Comparison of ENCODE assay signal across 8 cellular contexts in the genomic region with DNA sequence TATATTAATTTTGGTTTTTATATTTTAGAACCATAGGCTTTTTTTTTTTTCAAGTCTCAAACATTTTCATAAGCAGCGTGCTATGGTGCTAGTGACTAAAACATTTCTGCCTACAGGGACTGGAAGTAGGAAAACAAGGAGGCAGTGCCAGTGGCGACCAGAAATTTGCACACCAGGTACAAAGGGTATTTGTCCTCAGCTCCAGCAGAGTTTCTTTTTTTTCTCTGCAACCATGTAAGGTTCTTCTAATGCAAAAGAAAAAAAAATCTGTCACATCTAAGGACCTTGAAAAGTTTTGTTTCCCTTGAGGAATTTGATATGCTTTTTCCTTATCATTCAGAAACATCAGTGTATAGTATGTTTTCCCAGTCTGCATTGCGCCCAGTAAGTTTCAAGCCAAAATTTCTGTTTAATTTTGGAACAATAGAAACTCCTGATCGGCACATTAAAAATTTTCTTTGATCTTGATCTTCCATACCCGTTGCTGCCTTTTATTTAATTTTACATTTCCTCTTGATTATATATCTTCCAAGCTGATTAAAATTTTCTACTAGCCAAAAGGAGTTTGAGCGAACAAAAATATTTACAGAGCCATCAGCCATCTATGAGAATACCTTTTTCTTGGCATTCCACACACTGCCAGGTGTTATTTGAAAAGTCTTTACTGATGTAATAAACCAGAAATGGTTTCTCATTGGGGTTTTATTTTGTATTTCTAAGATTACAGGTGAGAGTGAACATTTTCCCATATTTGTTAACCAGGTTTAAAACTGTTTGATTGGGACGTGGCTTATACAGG. TPM values are rescaled to one million over a fixed set of nuclear protein-coding genes. Genes with fewer than 3 reads are reported as not detected.
A peak's percentile ranks its signal among the peaks of the same experiment; 100 is the strongest.
DNase-seq lines count a peak whose midpoint lies in the region; ATAC-seq and TF ChIP-seq lines count a peak whose summit lies in the region.

No MANE protein-coding gene starts in this region.

- H3K36me3 ChIP-seq in CD8-positive, alpha-beta T cell (ENCODE audit: insufficient read depth, low read length) = peaks cover 4% of the 10 kb centered on the region
- H3K36me3 ChIP-seq in neural progenitor cell = no peaks in the 10 kb centered on the region

- H3F3A ChIP-seq in neural progenitor cell (ENCODE audit: low read depth) = peaks cover 6% of the 10 kb centered on the region

- peak overlapping the region; percentile 67 for H3K4me3 ChIP-seq in CD8-positive, alpha-beta T cell (ENCODE audit: low read depth, low read length)
- peak overlapping the region; percentile 81 for H3K4me3 ChIP-seq in neural progenitor cell

- H3K4me3 Mint-ChIP-seq in CD8-positive, alpha-beta T cell = peak overlapping the region; percentile 87
- H3K4me3 Mint-ChIP-seq in dendritic cell treated with granulocyte-macrophage colony-stimulating factor and Interleukin-4, amounts not matched to agents 40 ng/mL and 50 ng/mL, for 4 days = peak overlapping the region; percentile 97
- peak overlapping the region; percentile 93 for H3K4me3 Mint-ChIP-seq in neural progenitor cell

- H3K9ac ChIP-seq in neural progenitor cell = no peak overlapping the region

- H3K4me1 Mint-ChIP-seq in CD8-positive, alpha-beta T cell (ENCODE audit: low read depth) = peaks cover 37% of the 10 kb centered on the region
- peaks cover 39% of the 10 kb centered on the region for H3K4me1 Mint-ChIP-seq in dendritic cell treated with granulocyte-macrophage colony-stimulating factor and Interleukin-4, amounts not matched to agents 40 ng/mL and 50 ng/mL, for 4 days (ENCODE audit: low read depth)
- peaks cover 24% of the 10 kb centered on the region for H3K4me1 Mint-ChIP-seq in neural progenitor cell

- H3K27me3 Mint-ChIP-seq in CD8-positive, alpha-beta T cell (ENCODE audit: low read depth) = no peaks in the 10 kb centered on the region
- no peaks in the 10 kb centered on the region for H3K27me3 Mint-ChIP-seq in dendritic cell treated with granulocyte-macrophage colony-stimulating factor and Interleukin-4, amounts not matched to agents 40 ng/mL and 50 ng/mL, for 4 days
- no peaks in the 10 kb centered on the region for H3K27me3 Mint-ChIP-seq in neural progenitor cell (ENCODE audit: insufficient read depth, low read depth)

- intact Hi-C loops in CD8-positive, alpha-beta T cell (cut with DNase I, micrococcal nuclease) = no loop called here
- intact Hi-C loops in dendritic cell treated with granulocyte-macrophage colony-stimulating factor and Interleukin-4, amounts not matched to agents 40 ng/mL and 50 ng/mL, for 4 days (cut with micrococcal nuclease) = no loop called here
- intact Hi-C loops in posterior vena cava (cut with DNase I) = no loop called here

- peak overlapping the region; percentile 76 for H3K4me2 ChIP-seq in neural progenitor cell

- POLR2A ChIA-PET in CD8-positive, alpha-beta T cell (lab: Charles Lee) = interaction anchor here (0.7 to 2.0 kb wide), 3 partner anchors 17 to 72 kb away, joined by 3 to 11 read pairs (median 4); partner anchors contain the start of gene ZC3HC1

- no peaks in the 10 kb centered on the region for H3K9me3 ChIP-seq in CD8-positive, alpha-beta T cell (ENCODE audit: low read length)
- no peaks in the 10 kb centered on the region for H3K9me3 ChIP-seq in neural progenitor cell (ENCODE audit: low read depth)

- no peaks in the 10 kb centered on the region for H3K9me3 Mint-ChIP-seq in CD8-positive, alpha-beta T cell
- no peaks in the 10 kb centered on the region for H3K9me3 Mint-ChIP-seq in dendritic cell treated with granulocyte-macrophage colony-stimulating factor and Interleukin-4, amounts not matched to agents 40 ng/mL and 50 ng/mL, for 4 days
- H3K9me3 Mint-ChIP-seq in neural progenitor cell = no peaks in the 10 kb centered on the region

- peak overlapping the region; percentile 92 for H3K27ac Mint-ChIP-seq in CD8-positive, alpha-beta T cell
- H3K27ac Mint-ChIP-seq in dendritic cell treated with granulocyte-macrophage colony-stimulating factor and Interleukin-4, amounts not matched to agents 40 ng/mL and 50 ng/mL, for 4 days = peak overlapping the region; percentile 82
- no peak overlapping the region for H3K27ac Mint-ChIP-seq in neural progenitor cell

- peak overlapping the region; percentile 76 for H3K27ac ChIP-seq in CD8-positive, alpha-beta T cell (ENCODE audit: low read depth, low read length)
- no peak overlapping the region for H3K27ac ChIP-seq in neural progenitor cell

- H3K79me2 ChIP-seq in neural progenitor cell (ENCODE audit: low read depth) = peaks cover 39% of the 10 kb centered on the region

- peaks cover 22% of the 10 kb centered on the region for H3K4me1 ChIP-seq in CD8-positive, alpha-beta T cell (ENCODE audit: insufficient read depth, low read length)
- H3K4me1 ChIP-seq in neural progenitor cell = peaks cover 10% of the 10 kb centered on the region

- ATAC-seq in CD8-positive, alpha-beta T cell = no peak
- no peak for ATAC-seq in esophagus mucosa

- no peak for TF ChIP-seq CTCF in CD8-positive, alpha-beta T cell (IDR thresholded peaks at IDR 0.05)
- TF ChIP-seq CTCF in neural progenitor cell (IDR thresholded peaks at IDR 0.05) = no peak

- peaks cover 8% of the 10 kb centered on the region for H4K20me1 ChIP-seq in neural progenitor cell (ENCODE audit: low read depth)

- H3K36me3 Mint-ChIP-seq in CD8-positive, alpha-beta T cell = peaks cover 15% of the 10 kb centered on the region
- H3K36me3 Mint-ChIP-seq in dendritic cell treated with granulocyte-macrophage colony-stimulating factor and Interleukin-4, amounts not matched to agents 40 ng/mL and 50 ng/mL, for 4 days (ENCODE audit: low read depth) = peaks cover 31% of the 10 kb centered on the region
- peaks cover 3% of the 10 kb centered on the region for H3K36me3 Mint-ChIP-seq in neural progenitor cell

- H3K27me3 ChIP-seq in CD8-positive, alpha-beta T cell (ENCODE audit: insufficient read depth, low read length) = no peaks in the 10 kb centered on the region
- H3K27me3 ChIP-seq in neural progenitor cell = no peaks in the 10 kb centered on the region

- CTCF ChIA-PET in CD8-positive, alpha-beta T cell (lab: Charles Lee) = interaction anchor here (0.6 to 6.0 kb wide), 5 partner anchors 10 to 689 kb away, joined by 3 to 41 read pairs (median 4); no protein-coding TSS in a partner anchor

- DNase-seq in CD8-positive, alpha-beta T cell = no peak
- DNase-seq in NCI-H526 treated with DMSO at 0.1 percent for 48 hours (lab: John Stamatoyannopoulos, UW) (peak; percentile 70), neural progenitor cell (ENCODE audit: low spot score) (no peak), posterior vena cava (ENCODE audit: low spot score) (no peak), NCI-H1417 treated with DMSO at 0.1 percent for 48 hours (lab: John Stamatoyannopoulos, UW) (no peak)
- no peak for DNase-seq in stimulated activated CD4-positive, alpha-beta T cell treated with anti-CD3 and anti-CD28 coated beads, Interleukin-1b, Interleukin-23, amount 100 ng/mL, for 48 hours

- H2AFZ ChIP-seq in neural progenitor cell (replicated peaks) = peak overlapping the region; percentile 94

RNA-seq across cellular contexts. Expression of gene KLHDC10, which starts 1.0 kb away (rescaled TPM):
- total RNA-seq in CD8-positive, alpha-beta T cell = 1 to 10 TPM; 9.6 to 9.9 TPM
- total RNA-seq in neural progenitor cell (ENCODE audit: low replicate concordance) (25.8 and 26.6 TPM in 2 replicates), esophagus mucosa (20.8 TPM), posterior vena cava (10 to 100 TPM; 22.6 to 24.6 TPM)

RNA-seq across cellular contexts. Expression of gene ZC3HC1, which starts 18.2 kb away (rescaled TPM):
- total RNA-seq in CD8-positive, alpha-beta T cell = 10 to 100 TPM in 1 of 2 experiments, 1 to 10 TPM in 1; 9.5 to 10.5 TPM
- total RNA-seq in neural progenitor cell (ENCODE audit: low replicate concordance) (26.9 and 32.3 TPM in 2 replicates), esophagus mucosa (8.5 TPM), posterior vena cava (10 to 100 TPM; 11.4 to 13.2 TPM)
